Comparison of ENCODE assay signal across 21 cellular contexts in genomic region chr1:239232921-239233320, GRCh38.
"Had no signal": no experiment of that assay in that cellular context is flagged by ENCODE, and none has a peak within 500 bp of the region (broad histone marks: within the 10 kb centered on the region; RNA-seq: fewer than 3 reads in every experiment).

No MANE protein-coding gene starts in this region.

- DNase-seq: IMR-90, Karpas-422, KG1, MG63, NCI-H1092, NCI-H1105 treated with DMSO at 0.1 percent for 48 hours, NCI-H1417 treated with DMSO at 0.1 percent for 48 hours, NCI-H146, NCI-H1694 treated with DMSO at 0.1 percent for 48 hours, NCI-H1930, NCI-H2081, NCI-H2107, NCI-H2227 treated with DMSO at 0.1 percent for 48 hours, NCI-H524, NCI-H526 treated with DMSO at 0.1 percent for 48 hours, NCI-H748 treated with DMSO at 0.1 percent for 48 hours, SHP77, SK-N-SH, SW 1271 had no signal

- H3K36me3 ChIP-seq: MG63 had no signal

- H3K9me3 ChIP-seq: MG63, SK-N-SH had no signal

- H3K4me2 ChIP-seq: SK-N-SH had no signal

- ATAC-seq: Panc1 had no signal

- H3K27me3 ChIP-seq: MG63 had no signal

- H3K4me3 ChIP-seq: MG63 had no signal

- H3K9ac ChIP-seq: SK-N-SH had no signal

- H3K27ac ChIP-seq: RWPE1 had no signal
